32 cellular contexts compared by ENCODE assay signal in the genomic region with DNA sequence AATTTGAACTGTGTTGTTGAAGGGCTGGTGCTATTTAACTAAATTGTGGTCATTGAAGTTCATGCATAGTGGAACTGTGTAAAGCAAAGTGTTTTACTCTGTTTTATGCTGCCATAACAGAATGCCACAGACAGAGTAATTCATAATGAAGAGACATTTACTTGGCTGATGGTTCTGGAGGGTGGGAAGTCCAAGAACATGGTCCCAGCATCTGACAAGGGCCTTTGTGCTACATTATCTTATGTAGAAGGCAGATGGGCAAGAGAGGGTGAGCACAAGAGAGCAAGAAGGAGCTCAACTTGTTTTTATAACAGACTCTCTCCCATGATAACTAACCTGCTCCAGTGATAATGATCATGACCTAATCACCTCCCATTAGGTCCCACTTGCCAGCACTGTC.
"Had no signal": no experiment of that assay in that cellular context is flagged by ENCODE, and none has a peak within 500 bp of the region (broad histone marks: within the 10 kb centered on the region; RNA-seq: fewer than 3 reads in every experiment).

No MANE protein-coding gene starts in this region.

- ATAC-seq: activated CD8-positive, alpha-beta T cell treated with anti-CD3 and anti-CD28 coated beads for 36 hours; activated naive CD4-positive, alpha-beta T cell treated with anti-CD3 and anti-CD28 coated beads, Interleukin-2, amount 50 U/mL, for 72 hours; activated T-cell treated with anti-CD3 and anti-CD28 coated beads, Interleukin-2, amount 50 U/mL, for 4 hours; activated T-cell treated with anti-CD3 and anti-CD28 coated beads, Interleukin-2, amount 50 U/mL, for 72 hours; activated T-helper 17 cell treated with anti-CD3 and anti-CD28 coated beads, Interleukin-2, amount 50 U/mL, for 72 hours; body of pancreas had no signal

- DNase-seq: activated B cell treated with CpG ODN at 0.5 μM for 24 hours; activated CD4-positive, alpha-beta memory T cell treated with anti-CD3 and anti-CD28 coated beads for 36 hours; activated CD4-positive, alpha-beta T cell treated with anti-CD3 and anti-CD28 coated beads for 4 hours; activated CD4-positive, alpha-beta T cell treated with anti-CD3 and anti-CD28 coated beads, Interleukin-2, amount 10 ng/mL, durations not matched to agents 24 days and 14 days; activated CD4-positive, alpha-beta T cell treated with anti-CD3 and anti-CD28 coated beads, Interleukin-2, amount 50 U/mL, for 1 hour; activated CD4-positive, alpha-beta T cell treated with anti-CD3 and anti-CD28 coated beads, Interleukin-2, amount 50 U/mL, for 4 hours; activated CD4-positive, CD25-positive, alpha-beta regulatory T cell treated with anti-CD3 and anti-CD28 coated beads, Interleukin-2, amount 50 U/mL, for 72 hours; activated CD8-positive, alpha-beta memory T cell treated with anti-CD3 and anti-CD28 coated beads, Interleukin-2, amount 50 U/mL, for 4 hours; activated CD8-positive, alpha-beta T cell treated with anti-CD3 and anti-CD28 coated beads for 36 hours; activated effector memory CD4-positive, alpha-beta T cell treated with anti-CD3 and anti-CD28 coated beads, Interleukin-2, amount 50 U/mL, for 16 hours; activated gamma-delta T cell treated with Interleukin-2 at 50 U/mL for 16 hours; activated naive CD4-positive, alpha-beta T cell; activated naive CD4-positive, alpha-beta T cell treated with anti-CD3 and anti-CD28 coated beads for 36 hours; activated naive CD4-positive, alpha-beta T cell treated with anti-CD3 and anti-CD28 coated beads, Interleukin-2, amount 50 U/mL, for 16 hours; activated naive CD8-positive, alpha-beta T cell treated with anti-CD3 and anti-CD28 coated beads for 36 hours; activated T-cell treated with anti-CD3 and anti-CD28 coated beads for 4 hours; activated T-cell treated with anti-CD3 and anti-CD28 coated beads, Interleukin-2, amount 50 U/mL, for 1 hour; activated T-cell treated with anti-CD3 and anti-CD28 coated beads, Interleukin-2, amount 50 U/mL, for 4 hours; activated T-cell treated with anti-CD3 and anti-CD28 coated beads, Interleukin-2, amount 50 U/mL, for 72 hours; adrenal gland; amniotic stem cell; aorta; body of pancreas; brain microvascular endothelial cell; central memory CD4-positive, alpha-beta T cell; T-helper 2 cell; T-helper 9 cell had no signal

- H3K9me3 ChIP-seq: adrenal gland, body of pancreas, breast epithelium had no signal

- FAIRE-seq: astrocyte, TTC549 had no signal

- H3K4me3 ChIP-seq: adrenal gland, body of pancreas, breast epithelium had no signal

- H3K27ac ChIP-seq: brain microvascular endothelial cell, breast epithelium had no signal

- H3K27me3 ChIP-seq: adrenal gland, body of pancreas, brain microvascular endothelial cell, breast epithelium had no signal

- H3K36me3 ChIP-seq: adrenal gland, brain microvascular endothelial cell, breast epithelium had no signal
